ENCODE assay signal across 1 cellular context in the genomic region with DNA sequence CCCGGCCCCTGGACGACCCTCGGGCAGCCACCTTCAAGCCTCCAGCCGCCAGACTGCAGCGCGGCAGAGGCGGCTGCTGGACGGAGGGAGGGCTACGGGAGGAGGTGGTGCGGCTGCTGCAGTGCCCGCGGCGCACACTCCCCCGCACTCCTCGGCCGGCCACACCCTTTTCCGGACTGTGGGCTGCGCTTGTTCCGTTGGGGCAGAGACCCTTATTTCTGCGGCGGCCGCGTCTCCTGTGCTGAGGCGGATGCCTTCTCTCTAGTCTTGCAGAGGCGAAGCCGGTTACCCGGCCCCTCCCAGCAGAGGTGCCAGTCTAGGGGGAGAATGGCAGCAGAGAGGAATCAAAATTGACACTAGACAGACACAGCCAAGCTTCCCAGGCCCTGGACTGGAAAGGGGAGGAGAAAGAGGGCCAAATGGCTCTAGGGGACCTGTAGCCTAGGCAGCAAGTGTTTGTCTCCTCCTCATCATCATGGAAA.
TF ChIP-seq lines count a peak whose summit lies in the region.

No MANE protein-coding gene starts in this region.

TF ChIP-seq in K562, 482 proteins besides CTCF, POLR2A, EP300 and RAD21 (continued from another document and continues in another):
- TF ChIP-seq JUN (IDR thresholded peaks at IDR 0.05; ENCODE audit: borderline replicate concordance, low read depth, low read length): no peak
- TF ChIP-seq JUN (CRISPR knock-in tag; IDR thresholded peaks at IDR 0.05; ENCODE audit: borderline replicate concordance): no peak
- no peak for TF ChIP-seq TCF7L2 (IDR thresholded peaks at IDR 0.05; ENCODE audit: low read depth, low read length)
- peak in 1 of 2 experiments; percentile 23; a peak in 1 of 4 replicates for TF ChIP-seq TEAD1 (CRISPR knock-in tag; IDR thresholded peaks at IDR 0.05)
- TF ChIP-seq, protein P1, sequence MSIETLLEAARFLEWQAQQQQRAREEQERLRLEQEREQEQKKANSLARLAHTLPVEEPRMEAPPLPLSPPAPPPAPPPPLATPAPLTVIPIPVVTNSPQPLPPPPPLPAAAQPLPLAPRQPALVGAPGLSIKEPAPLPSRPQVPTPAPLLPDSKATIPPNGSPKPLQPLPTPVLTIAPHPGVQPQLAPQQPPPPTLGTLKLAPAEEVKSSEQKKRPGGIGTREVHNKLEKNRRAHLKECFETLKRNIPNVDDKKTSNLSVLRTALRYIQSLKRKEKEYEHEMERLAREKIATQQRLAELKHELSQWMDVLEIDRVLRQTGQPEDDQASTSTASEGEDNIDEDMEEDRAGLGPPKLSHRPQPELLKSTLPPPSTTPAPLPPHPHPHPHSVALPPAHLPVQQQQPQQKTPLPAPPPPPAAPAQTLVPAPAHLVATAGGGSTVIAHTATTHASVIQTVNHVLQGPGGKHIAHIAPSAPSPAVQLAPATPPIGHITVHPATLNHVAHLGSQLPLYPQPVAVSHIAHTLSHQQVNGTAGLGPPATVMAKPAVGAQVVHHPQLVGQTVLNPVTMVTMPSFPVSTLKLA (conservative IDR thresholded peaks at IDR 0.05): peak; percentile 67 to 82
- TF ChIP-seq BHLHE40 (IDR thresholded peaks at IDR 0.05; ENCODE audit: low read length): peak; percentile 64
- peak in 1 of 2 experiments; percentile 46; a peak in 2 of 4 replicates for TF ChIP-seq HDAC1 (IDR thresholded peaks at IDR 0.05)
- TF ChIP-seq, protein P2, sequence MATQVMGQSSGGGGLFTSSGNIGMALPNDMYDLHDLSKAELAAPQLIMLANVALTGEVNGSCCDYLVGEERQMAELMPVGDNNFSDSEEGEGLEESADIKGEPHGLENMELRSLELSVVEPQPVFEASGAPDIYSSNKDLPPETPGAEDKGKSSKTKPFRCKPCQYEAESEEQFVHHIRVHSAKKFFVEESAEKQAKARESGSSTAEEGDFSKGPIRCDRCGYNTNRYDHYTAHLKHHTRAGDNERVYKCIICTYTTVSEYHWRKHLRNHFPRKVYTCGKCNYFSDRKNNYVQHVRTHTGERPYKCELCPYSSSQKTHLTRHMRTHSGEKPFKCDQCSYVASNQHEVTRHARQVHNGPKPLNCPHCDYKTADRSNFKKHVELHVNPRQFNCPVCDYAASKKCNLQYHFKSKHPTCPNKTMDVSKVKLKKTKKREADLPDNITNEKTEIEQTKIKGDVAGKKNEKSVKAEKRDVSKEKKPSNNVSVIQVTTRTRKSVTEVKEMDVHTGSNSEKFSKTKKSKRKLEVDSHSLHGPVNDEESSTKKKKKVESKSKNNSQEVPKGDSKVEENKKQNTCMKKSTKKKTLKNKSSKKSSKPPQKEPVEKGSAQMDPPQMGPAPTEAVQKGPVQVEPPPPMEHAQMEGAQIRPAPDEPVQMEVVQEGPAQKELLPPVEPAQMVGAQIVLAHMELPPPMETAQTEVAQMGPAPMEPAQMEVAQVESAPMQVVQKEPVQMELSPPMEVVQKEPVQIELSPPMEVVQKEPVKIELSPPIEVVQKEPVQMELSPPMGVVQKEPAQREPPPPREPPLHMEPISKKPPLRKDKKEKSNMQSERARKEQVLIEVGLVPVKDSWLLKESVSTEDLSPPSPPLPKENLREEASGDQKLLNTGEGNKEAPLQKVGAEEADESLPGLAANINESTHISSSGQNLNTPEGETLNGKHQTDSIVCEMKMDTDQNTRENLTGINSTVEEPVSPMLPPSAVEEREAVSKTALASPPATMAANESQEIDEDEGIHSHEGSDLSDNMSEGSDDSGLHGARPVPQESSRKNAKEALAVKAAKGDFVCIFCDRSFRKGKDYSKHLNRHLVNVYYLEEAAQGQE (CRISPR knock-in tag; IDR thresholded peaks at IDR 0.05; ENCODE audit: low read depth): 0 out of 2 replicates have a peak, but pooled peaks have one; percentile 49
- TF ChIP-seq, protein P3, sequence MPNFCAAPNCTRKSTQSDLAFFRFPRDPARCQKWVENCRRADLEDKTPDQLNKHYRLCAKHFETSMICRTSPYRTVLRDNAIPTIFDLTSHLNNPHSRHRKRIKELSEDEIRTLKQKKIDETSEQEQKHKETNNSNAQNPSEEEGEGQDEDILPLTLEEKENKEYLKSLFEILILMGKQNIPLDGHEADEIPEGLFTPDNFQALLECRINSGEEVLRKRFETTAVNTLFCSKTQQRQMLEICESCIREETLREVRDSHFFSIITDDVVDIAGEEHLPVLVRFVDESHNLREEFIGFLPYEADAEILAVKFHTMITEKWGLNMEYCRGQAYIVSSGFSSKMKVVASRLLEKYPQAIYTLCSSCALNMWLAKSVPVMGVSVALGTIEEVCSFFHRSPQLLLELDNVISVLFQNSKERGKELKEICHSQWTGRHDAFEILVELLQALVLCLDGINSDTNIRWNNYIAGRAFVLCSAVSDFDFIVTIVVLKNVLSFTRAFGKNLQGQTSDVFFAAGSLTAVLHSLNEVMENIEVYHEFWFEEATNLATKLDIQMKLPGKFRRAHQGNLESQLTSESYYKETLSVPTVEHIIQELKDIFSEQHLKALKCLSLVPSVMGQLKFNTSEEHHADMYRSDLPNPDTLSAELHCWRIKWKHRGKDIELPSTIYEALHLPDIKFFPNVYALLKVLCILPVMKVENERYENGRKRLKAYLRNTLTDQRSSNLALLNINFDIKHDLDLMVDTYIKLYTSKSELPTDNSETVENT (CRISPR knock-in tag; IDR thresholded peaks at IDR 0.05): no peak
- TF ChIP-seq, protein P4, sequence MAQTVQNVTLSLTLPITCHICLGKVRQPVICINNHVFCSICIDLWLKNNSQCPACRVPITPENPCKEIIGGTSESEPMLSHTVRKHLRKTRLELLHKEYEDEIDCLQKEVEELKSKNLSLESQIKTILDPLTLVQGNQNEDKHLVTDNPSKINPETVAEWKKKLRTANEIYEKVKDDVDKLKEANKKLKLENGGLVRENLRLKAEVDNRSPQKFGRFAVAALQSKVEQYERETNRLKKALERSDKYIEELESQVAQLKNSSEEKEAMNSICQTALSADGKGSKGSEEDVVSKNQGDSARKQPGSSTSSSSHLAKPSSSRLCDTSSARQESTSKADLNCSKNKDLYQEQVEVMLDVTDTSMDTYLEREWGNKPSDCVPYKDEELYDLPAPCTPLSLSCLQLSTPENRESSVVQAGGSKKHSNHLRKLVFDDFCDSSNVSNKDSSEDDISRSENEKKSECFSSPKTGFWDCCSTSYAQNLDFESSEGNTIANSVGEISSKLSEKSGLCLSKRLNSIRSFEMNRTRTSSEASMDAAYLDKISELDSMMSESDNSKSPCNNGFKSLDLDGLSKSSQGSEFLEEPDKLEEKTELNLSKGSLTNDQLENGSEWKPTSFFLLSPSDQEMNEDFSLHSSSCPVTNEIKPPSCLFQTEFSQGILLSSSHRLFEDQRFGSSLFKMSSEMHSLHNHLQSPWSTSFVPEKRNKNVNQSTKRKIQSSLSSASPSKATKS (CRISPR knock-in tag; IDR thresholded peaks at IDR 0.05): no peak
- TF ChIP-seq LCOR (CRISPR knock-in tag; IDR thresholded peaks at IDR 0.05): peak; percentile 58; the same call in 1 of the 2 replicates
- peak; percentile 57 for TF ChIP-seq CREM (IDR thresholded peaks at IDR 0.05; ENCODE audit: low read depth)
- TF ChIP-seq RB1 (IDR thresholded peaks at IDR 0.05; ENCODE audit: low read depth): peak; percentile 37; the same call in 1 of the 2 replicates
- TF ChIP-seq TBP (optimal IDR thresholded peaks at IDR 0.05; ENCODE audit: low read depth, low read length): peak; percentile 59
- peak; percentile 68 for TF ChIP-seq NCOR1 (IDR thresholded peaks at IDR 0.05)
- TF ChIP-seq GATAD2A (IDR thresholded peaks at IDR 0.05): 0 out of 2 replicates have a peak, but pooled peaks have one; percentile 35
- TF ChIP-seq, protein P5, sequence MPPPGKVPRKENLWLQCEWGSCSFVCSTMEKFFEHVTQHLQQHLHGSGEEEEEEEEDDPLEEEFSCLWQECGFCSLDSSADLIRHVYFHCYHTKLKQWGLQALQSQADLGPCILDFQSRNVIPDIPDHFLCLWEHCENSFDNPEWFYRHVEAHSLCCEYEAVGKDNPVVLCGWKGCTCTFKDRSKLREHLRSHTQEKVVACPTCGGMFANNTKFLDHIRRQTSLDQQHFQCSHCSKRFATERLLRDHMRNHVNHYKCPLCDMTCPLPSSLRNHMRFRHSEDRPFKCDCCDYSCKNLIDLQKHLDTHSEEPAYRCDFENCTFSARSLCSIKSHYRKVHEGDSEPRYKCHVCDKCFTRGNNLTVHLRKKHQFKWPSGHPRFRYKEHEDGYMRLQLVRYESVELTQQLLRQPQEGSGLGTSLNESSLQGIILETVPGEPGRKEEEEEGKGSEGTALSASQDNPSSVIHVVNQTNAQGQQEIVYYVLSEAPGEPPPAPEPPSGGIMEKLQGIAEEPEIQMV (tag; conservative IDR thresholded peaks at IDR 0.05; ENCODE audit: low read depth): no peak
- no peak for TF ChIP-seq SNRNP70 (optimal IDR thresholded peaks at IDR 0.05; ENCODE audit: low read depth, low read length)
- peak; percentile 92 for TF ChIP-seq POLR2G (IDR thresholded peaks at IDR 0.05; ENCODE audit: low read depth, low read length)
- TF ChIP-seq NRF1 (conservative IDR thresholded peaks at IDR 0.05 in 1 of 2, IDR thresholded peaks at IDR 0.05 in 1 of 2): peak; percentile 80 to 82
- peak; percentile 86 for TF ChIP-seq RBFOX2 (IDR thresholded peaks at IDR 0.05; ENCODE audit: low read depth, low read length)
- TF ChIP-seq KLF1 (tag; IDR thresholded peaks at IDR 0.05): peak; percentile 97
- no peak for TF ChIP-seq NCOA6 (IDR thresholded peaks at IDR 0.05)
- TF ChIP-seq HDAC3 (IDR thresholded peaks at IDR 0.05; ENCODE audit: borderline replicate concordance, partially characterized antibody): peak; percentile 70
- peak; percentile 61; the same call in 1 of the 2 replicates for TF ChIP-seq SMARCA4 (IDR thresholded peaks at IDR 0.05)
- peak; percentile 94 for TF ChIP-seq HNRNPLL (IDR thresholded peaks at IDR 0.05; ENCODE audit: low read depth, low read length, poor library complexity, severe bottlenecking)
- TF ChIP-seq SOX6 (IDR thresholded peaks at IDR 0.05): peak; percentile 65
- TF ChIP-seq CBX5 (IDR thresholded peaks at IDR 0.05; ENCODE audit: borderline replicate concordance, low read depth): no peak
- TF ChIP-seq CTBP1 (IDR thresholded peaks at IDR 0.05; ENCODE audit: borderline replicate concordance): peak; percentile 86
- no peak for TF ChIP-seq TARDBP (IDR thresholded peaks at IDR 0.05)
- peak; percentile 89 for TF ChIP-seq HNRNPL (IDR thresholded peaks at IDR 0.05; ENCODE audit: low read depth, low read length)
- 0 out of 4 replicates have a peak, but pooled peaks of 1 of the 2 experiments have one; percentile 22 for TF ChIP-seq ETV6 (IDR thresholded peaks at IDR 0.05; ENCODE audit: borderline replicate concordance in 1 of 2, low read depth in 2 of 2, low read length in 1 of 2)
- TF ChIP-seq ETV6 (CRISPR knock-in tag; IDR thresholded peaks at IDR 0.05; ENCODE audit: borderline replicate concordance): no peak
- no peak for TF ChIP-seq TEAD4 (IDR thresholded peaks at IDR 0.05; ENCODE audit: low read length)
- TF ChIP-seq TEAD4 (CRISPR knock-in tag; IDR thresholded peaks at IDR 0.05; ENCODE audit: borderline replicate concordance): no peak
- TF ChIP-seq ETV5 (CRISPR knock-in tag; IDR thresholded peaks at IDR 0.05; ENCODE audit: low read depth): peak; percentile 87
- TF ChIP-seq ZFP1 (CRISPR knock-in tag; IDR thresholded peaks at IDR 0.05): peak; percentile 34; the same call in 1 of the 2 replicates
- peak; percentile 88; the same call in 1 of the 2 replicates for TF ChIP-seq RNF2 (IDR thresholded peaks at IDR 0.05)
- TF ChIP-seq ARID1B (IDR thresholded peaks at IDR 0.05): peak; percentile 69
- TF ChIP-seq KLF16 (IDR thresholded peaks at IDR 0.05): peak; percentile 73
- TF ChIP-seq, protein P6, sequence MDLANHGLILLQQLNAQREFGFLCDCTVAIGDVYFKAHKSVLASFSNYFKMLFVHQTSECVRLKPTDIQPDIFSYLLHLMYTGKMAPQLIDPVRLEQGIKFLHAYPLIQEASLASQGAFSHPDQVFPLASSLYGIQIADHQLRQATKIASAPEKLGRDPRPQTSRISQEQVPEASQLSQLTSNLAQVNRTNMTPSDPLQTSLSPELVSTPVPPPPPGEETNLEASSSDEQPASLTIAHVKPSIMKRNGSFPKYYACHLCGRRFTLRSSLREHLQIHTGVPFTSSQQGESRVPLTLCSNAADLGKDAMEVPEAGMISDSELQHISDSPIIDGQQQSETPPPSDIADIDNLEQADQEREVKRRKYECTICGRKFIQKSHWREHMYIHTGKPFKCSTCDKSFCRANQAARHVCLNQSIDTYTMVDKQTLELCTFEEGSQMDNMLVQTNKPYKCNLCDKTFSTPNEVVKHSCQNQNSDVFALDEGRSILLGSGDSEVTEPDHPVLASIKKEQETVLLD (IDR thresholded peaks at IDR 0.05): no peak
- TF ChIP-seq YY1 (IDR thresholded peaks at IDR 0.05; ENCODE audit: borderline replicate concordance in 1 of 3, control insufficient read depth in 1 of 3, extremely low read depth in 1 of 3, insufficient read depth in 3 of 3, insufficient read length in 1 of 3, insufficient replicate concordance in 2 of 3, low read depth in 1 of 3, low read length in 2 of 3): peak in 2 of 3 experiments; percentile 12 to 38
- no peak for TF ChIP-seq ERF (CRISPR knock-in tag; IDR thresholded peaks at IDR 0.05)
- no peak for TF ChIP-seq MCM7 (IDR thresholded peaks at IDR 0.05)
- peak; percentile 58; the same call in 1 of the 2 replicates for TF ChIP-seq MBD2 (IDR thresholded peaks at IDR 0.05; ENCODE audit: borderline replicate concordance, low read depth)
- TF ChIP-seq ZNF124 (CRISPR knock-in tag; IDR thresholded peaks at IDR 0.05): no peak
- peak; percentile 91 for TF ChIP-seq MTA3 (IDR thresholded peaks at IDR 0.05; ENCODE audit: borderline replicate concordance)
- TF ChIP-seq, protein P7, sequence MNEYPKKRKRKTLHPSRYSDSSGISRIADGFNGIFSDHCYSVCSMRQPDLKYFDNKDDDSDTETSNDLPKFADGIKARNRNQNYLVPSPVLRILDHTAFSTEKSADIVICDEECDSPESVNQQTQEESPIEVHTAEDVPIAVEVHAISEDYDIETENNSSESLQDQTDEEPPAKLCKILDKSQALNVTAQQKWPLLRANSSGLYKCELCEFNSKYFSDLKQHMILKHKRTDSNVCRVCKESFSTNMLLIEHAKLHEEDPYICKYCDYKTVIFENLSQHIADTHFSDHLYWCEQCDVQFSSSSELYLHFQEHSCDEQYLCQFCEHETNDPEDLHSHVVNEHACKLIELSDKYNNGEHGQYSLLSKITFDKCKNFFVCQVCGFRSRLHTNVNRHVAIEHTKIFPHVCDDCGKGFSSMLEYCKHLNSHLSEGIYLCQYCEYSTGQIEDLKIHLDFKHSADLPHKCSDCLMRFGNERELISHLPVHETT (CRISPR knock-in tag; conservative IDR thresholded peaks at IDR 0.05 in 1 of 2, IDR thresholded peaks at IDR 0.05 in 1 of 2): 0 out of 4 replicates have a peak, but pooled peaks of 1 of the 2 experiments have one; percentile 49
- peak; percentile 6; the same call in 1 of the 2 replicates for TF ChIP-seq ZNF165 (CRISPR knock-in tag; IDR thresholded peaks at IDR 0.05; ENCODE audit: borderline replicate concordance)
- no peak for TF ChIP-seq THRAP3 (IDR thresholded peaks at IDR 0.05; ENCODE audit: borderline replicate concordance)
- TF ChIP-seq, protein P8, sequence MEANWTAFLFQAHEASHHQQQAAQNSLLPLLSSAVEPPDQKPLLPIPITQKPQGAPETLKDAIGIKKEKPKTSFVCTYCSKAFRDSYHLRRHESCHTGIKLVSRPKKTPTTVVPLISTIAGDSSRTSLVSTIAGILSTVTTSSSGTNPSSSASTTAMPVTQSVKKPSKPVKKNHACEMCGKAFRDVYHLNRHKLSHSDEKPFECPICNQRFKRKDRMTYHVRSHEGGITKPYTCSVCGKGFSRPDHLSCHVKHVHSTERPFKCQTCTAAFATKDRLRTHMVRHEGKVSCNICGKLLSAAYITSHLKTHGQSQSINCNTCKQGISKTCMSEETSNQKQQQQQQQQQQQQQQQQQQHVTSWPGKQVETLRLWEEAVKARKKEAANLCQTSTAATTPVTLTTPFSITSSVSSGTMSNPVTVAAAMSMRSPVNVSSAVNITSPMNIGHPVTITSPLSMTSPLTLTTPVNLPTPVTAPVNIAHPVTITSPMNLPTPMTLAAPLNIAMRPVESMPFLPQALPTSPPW (CRISPR knock-in tag; IDR thresholded peaks at IDR 0.05): peak; percentile 85
- peak; percentile 10; the same call in 1 of the 2 replicates for TF ChIP-seq ZNF24 (IDR thresholded peaks at IDR 0.05)
- TF ChIP-seq TRIM28 (IDR thresholded peaks at IDR 0.05): 0 out of 2 replicates have a peak, but pooled peaks have one; percentile 19
